18 cellular contexts compared by ENCODE assay signal in genomic region chr3:16978921-16979271, GRCh38.
A peak's percentile ranks its signal among the peaks of the same experiment; 100 is the strongest.
DNase-seq lines count a peak whose midpoint lies in the region; ATAC-seq and TF ChIP-seq lines count a peak whose summit lies in the region.
"Had no signal": no experiment of that assay in that cellular context is flagged by ENCODE, and none has a peak within 500 bp of the region (broad histone marks: within the 10 kb centered on the region; RNA-seq: fewer than 3 reads in every experiment).

No MANE protein-coding gene starts in this region.

- CTCF ChIA-PET in activated CD8-positive, alpha-beta T cell treated with anti-CD3 and anti-CD28 coated beads for 36 hours (lab: Charles Lee) = no interaction called here

- peaks cover 4% of the 10 kb centered on the region for H3K36me3 Mint-ChIP-seq in activated naive CD8-positive, alpha-beta T cell
- peaks cover 3% of the 10 kb centered on the region for H3K36me3 Mint-ChIP-seq in activated naive CD8-positive, alpha-beta T cell treated with anti-CD3 and anti-CD28 coated beads, Interleukin-2, amount 50 U/mL, for 24 hours (ENCODE audit: low read depth)
- no peaks in the 10 kb centered on the region for H3K36me3 Mint-ChIP-seq in natural killer cell
- no peaks in the 10 kb centered on the region for H3K36me3 Mint-ChIP-seq in natural killer cell treated with Interleukin-12 subunit alpha and Interleukin-12 subunit beta and Interleukin-15 and Interleukin-18, amount 100 ng/mL, for 72 hours
- H3K36me3 Mint-ChIP-seq in activated CD8-positive, alpha-beta T cell treated with anti-CD3 and anti-CD28 coated beads for 36 hours (ENCODE audit: low read depth) = peaks cover 8% of the 10 kb centered on the region

- ATAC-seq in activated naive CD8-positive, alpha-beta T cell treated with anti-CD3 and anti-CD28 coated beads, Interleukin-2, amount 50 U/mL, for 24 hours = no peak
- no peak for ATAC-seq in natural killer cell
- no peak for ATAC-seq in natural killer cell treated with Interleukin-12 subunit alpha and Interleukin-12 subunit beta and Interleukin-15 and Interleukin-18, amount 100 ng/mL, for 72 hours
- peak; percentile 67 for ATAC-seq in left lobe of liver
- ATAC-seq in activated CD8-positive, alpha-beta T cell treated with anti-CD3 and anti-CD28 coated beads for 36 hours = no peak
- ATAC-seq: GM12878 had no signal

- intact Hi-C loops in natural killer cell (cut with micrococcal nuclease) = no loop called here
- intact Hi-C loops in tibial artery (cut with DNase I; ENCODE audit: low total_unique reads) = no loop called here
- intact Hi-C loops in ovary (cut with DNase I) = no loop called here
- intact Hi-C loops in activated CD8-positive, alpha-beta T cell treated with anti-CD3 and anti-CD28 coated beads for 36 hours (cut with micrococcal nuclease) = no loop called here

- TF ChIP-seq POLR2A in ovary (IDR thresholded peaks at IDR 0.05) = no peak

- H3K4me1 ChIP-seq in tibial artery (peaks cover 0 to 19% (median 2%) of the 10 kb centered on the region in 4 donors), ovary (ENCODE audit: insufficient read depth) (peaks cover 3% of the 10 kb centered on the region)
- H3K4me1 ChIP-seq: BLaER1 treated with 17β-estradiol and CSF1 and Interleukin-3, amounts not matched to agents 10 nM and 100 nM had no signal

- no peaks in the 10 kb centered on the region for H3K9me3 ChIP-seq in tibial artery
- no peaks in the 10 kb centered on the region for H3K9me3 ChIP-seq in ovary
- H3K9me3 ChIP-seq: HAP-1 had no signal

- H3K27ac ChIP-seq in tibial artery (peak overlapping the region; percentile 18 to 67), ovary (no peak overlapping the region)
- H3K27ac ChIP-seq: BLaER1 treated with 17β-estradiol and CSF1 and Interleukin-3, amounts not matched to agents 10 nM and 100 nM had no signal

- 64 to 97% (median 65%) methylated on average over 3 of the region's 3 CpGs for WGBS in ovary, 3 donors

- H3K9me3 Mint-ChIP-seq in activated naive CD8-positive, alpha-beta T cell (ENCODE audit: low read depth) = no peaks in the 10 kb centered on the region
- peaks cover 5% of the 10 kb centered on the region for H3K9me3 Mint-ChIP-seq in activated naive CD8-positive, alpha-beta T cell treated with anti-CD3 and anti-CD28 coated beads, Interleukin-2, amount 50 U/mL, for 24 hours
- peaks cover 0 to under 1% of the 10 kb centered on the region in 2 donors for H3K9me3 Mint-ChIP-seq in natural killer cell
- H3K9me3 Mint-ChIP-seq in natural killer cell treated with Interleukin-12 subunit alpha and Interleukin-12 subunit beta and Interleukin-15 and Interleukin-18, amount 100 ng/mL, for 72 hours = peaks cover 4% of the 10 kb centered on the region
- peaks cover 3% of the 10 kb centered on the region for H3K9me3 Mint-ChIP-seq in activated CD8-positive, alpha-beta T cell treated with anti-CD3 and anti-CD28 coated beads for 36 hours

- no peak overlapping the region for H3K4me3 ChIP-seq in tibial artery
- H3K4me3 ChIP-seq in ovary = no peak overlapping the region
- H3K4me3 ChIP-seq: BLaER1 treated with 17β-estradiol and CSF1 and Interleukin-3, amounts not matched to agents 10 nM and 100 nM; GM12878; HAP-1 had no signal

- peaks cover 61% of the 10 kb centered on the region for H3K4me1 Mint-ChIP-seq in activated naive CD8-positive, alpha-beta T cell (ENCODE audit: low read depth)
- H3K4me1 Mint-ChIP-seq in activated naive CD8-positive, alpha-beta T cell treated with anti-CD3 and anti-CD28 coated beads, Interleukin-2, amount 50 U/mL, for 24 hours = peaks cover 39% of the 10 kb centered on the region
- peaks cover 64 to 70% of the 10 kb centered on the region in 2 donors for H3K4me1 Mint-ChIP-seq in natural killer cell
- peaks cover 43 to 55% of the 10 kb centered on the region in 2 donors for H3K4me1 Mint-ChIP-seq in natural killer cell treated with Interleukin-12 subunit alpha and Interleukin-12 subunit beta and Interleukin-15 and Interleukin-18, amount 100 ng/mL, for 72 hours (ENCODE audit: low read depth in 2 of 2)
- peaks cover 49% of the 10 kb centered on the region for H3K4me1 Mint-ChIP-seq in activated CD8-positive, alpha-beta T cell treated with anti-CD3 and anti-CD28 coated beads for 36 hours (ENCODE audit: low read depth)

- H3K27me3 ChIP-seq in tibial artery (no peaks in the 10 kb centered on the region), ovary (no peaks in the 10 kb centered on the region)
- H3K27me3 ChIP-seq: BLaER1 treated with 17β-estradiol and CSF1 and Interleukin-3, amounts not matched to agents 10 nM and 100 nM had no signal

- H3K36me3 ChIP-seq in tibial artery = no peaks in the 10 kb centered on the region
- no peaks in the 10 kb centered on the region for H3K36me3 ChIP-seq in ovary

- TF ChIP-seq CTCF in natural killer cell (IDR thresholded peaks at IDR 0.05) = no peak
- TF ChIP-seq CTCF in tibial artery (IDR thresholded peaks at IDR 0.05) = no peak
- no peak for TF ChIP-seq CTCF in ovary (IDR thresholded peaks at IDR 0.05)
- no peak for TF ChIP-seq CTCF in activated CD8-positive, alpha-beta T cell treated with anti-CD3 and anti-CD28 coated beads for 36 hours (IDR thresholded peaks at IDR 0.05)

- H3K27ac Mint-ChIP-seq in activated naive CD8-positive, alpha-beta T cell = peak overlapping the region; percentile 16
- H3K27ac Mint-ChIP-seq in activated naive CD8-positive, alpha-beta T cell treated with anti-CD3 and anti-CD28 coated beads, Interleukin-2, amount 50 U/mL, for 24 hours = no peak overlapping the region
- H3K27ac Mint-ChIP-seq in natural killer cell = peak overlapping the region; percentile 37
- H3K27ac Mint-ChIP-seq in natural killer cell treated with Interleukin-12 subunit alpha and Interleukin-12 subunit beta and Interleukin-15 and Interleukin-18, amount 100 ng/mL, for 72 hours = no peak overlapping the region
- H3K27ac Mint-ChIP-seq in activated CD8-positive, alpha-beta T cell treated with anti-CD3 and anti-CD28 coated beads for 36 hours = no peak overlapping the region
- H3K27ac Mint-ChIP-seq: B cell had no signal

- no peaks in the 10 kb centered on the region for H3K27me3 Mint-ChIP-seq in activated naive CD8-positive, alpha-beta T cell
- H3K27me3 Mint-ChIP-seq in activated naive CD8-positive, alpha-beta T cell treated with anti-CD3 and anti-CD28 coated beads, Interleukin-2, amount 50 U/mL, for 24 hours = no peaks in the 10 kb centered on the region
- H3K27me3 Mint-ChIP-seq in natural killer cell (ENCODE audit: low read depth in 2 of 2) = no peaks in the 10 kb centered on the region
- H3K27me3 Mint-ChIP-seq in natural killer cell treated with Interleukin-12 subunit alpha and Interleukin-12 subunit beta and Interleukin-15 and Interleukin-18, amount 100 ng/mL, for 72 hours = no peaks in the 10 kb centered on the region
- H3K27me3 Mint-ChIP-seq in activated CD8-positive, alpha-beta T cell treated with anti-CD3 and anti-CD28 coated beads for 36 hours = no peaks in the 10 kb centered on the region
- H3K27me3 Mint-ChIP-seq: B cell; CD8-positive, alpha-beta memory T cell had no signal

- POLR2A ChIA-PET in activated CD8-positive, alpha-beta T cell treated with anti-CD3 and anti-CD28 coated beads for 36 hours (lab: Charles Lee) = no interaction called here

- DNase-seq in activated naive CD8-positive, alpha-beta T cell treated with anti-CD3 and anti-CD28 coated beads, Interleukin-2, amount 50 U/mL, for 24 hours = no peak
- DNase-seq in natural killer cell (no peak), left lobe of liver (ENCODE audit: low spot score) (no peak), tibial artery (no peak), ovary (no peak)
- no peak for DNase-seq in natural killer cell treated with Interleukin-12 subunit alpha and Interleukin-12 subunit beta and Interleukin-15 and Interleukin-18, amount 100 ng/mL, for 72 hours (ENCODE audit: low spot score)
- DNase-seq in activated CD8-positive, alpha-beta T cell treated with anti-CD3 and anti-CD28 coated beads for 36 hours = no peak
- DNase-seq: 8988T; CD8-positive, alpha-beta memory T cell; COR-L47; DMS 273 treated with DMSO at 0.1 percent for 48 hours; DMS53; DND-41 had no signal

- TF ChIP-seq EP300 in ovary (IDR thresholded peaks at IDR 0.05) = no peak

- H3K4me3 Mint-ChIP-seq in activated naive CD8-positive, alpha-beta T cell = no peak overlapping the region
- no peak overlapping the region for H3K4me3 Mint-ChIP-seq in activated naive CD8-positive, alpha-beta T cell treated with anti-CD3 and anti-CD28 coated beads, Interleukin-2, amount 50 U/mL, for 24 hours
- H3K4me3 Mint-ChIP-seq in natural killer cell = no peak overlapping the region
- no peak overlapping the region for H3K4me3 Mint-ChIP-seq in natural killer cell treated with Interleukin-12 subunit alpha and Interleukin-12 subunit beta and Interleukin-15 and Interleukin-18, amount 100 ng/mL, for 72 hours
- no peak overlapping the region for H3K4me3 Mint-ChIP-seq in activated CD8-positive, alpha-beta T cell treated with anti-CD3 and anti-CD28 coated beads for 36 hours
- H3K4me3 Mint-ChIP-seq: B cell; CD8-positive, alpha-beta memory T cell had no signal

Comparison
In these comparisons a context has a peak if more than half of its experiments do, and no peak if none do; other contexts are left out.
1. H3K27ac Mint-ChIP-seq: peak in activated naive CD8-positive, alpha-beta T cell (single experiment) and natural killer cell (2 of 2); none in activated naive CD8-positive, alpha-beta T cell treated with anti-CD3 and anti-CD28 coated beads, Interleukin-2, amount 50 U/mL, for 24 hours (single experiment), natural killer cell treated with Interleukin-12 subunit alpha and Interleukin-12 subunit beta and Interleukin-15 and Interleukin-18, amount 100 ng/mL, for 72 hours (0 of 2) and activated CD8-positive, alpha-beta T cell treated with anti-CD3 and anti-CD28 coated beads for 36 hours (single experiment).
2. H3K27ac ChIP-seq: peak in tibial artery (2 of 2); none in ovary (0 of 2).